1 cellular context compared by ENCODE assay signal in the genomic region with DNA sequence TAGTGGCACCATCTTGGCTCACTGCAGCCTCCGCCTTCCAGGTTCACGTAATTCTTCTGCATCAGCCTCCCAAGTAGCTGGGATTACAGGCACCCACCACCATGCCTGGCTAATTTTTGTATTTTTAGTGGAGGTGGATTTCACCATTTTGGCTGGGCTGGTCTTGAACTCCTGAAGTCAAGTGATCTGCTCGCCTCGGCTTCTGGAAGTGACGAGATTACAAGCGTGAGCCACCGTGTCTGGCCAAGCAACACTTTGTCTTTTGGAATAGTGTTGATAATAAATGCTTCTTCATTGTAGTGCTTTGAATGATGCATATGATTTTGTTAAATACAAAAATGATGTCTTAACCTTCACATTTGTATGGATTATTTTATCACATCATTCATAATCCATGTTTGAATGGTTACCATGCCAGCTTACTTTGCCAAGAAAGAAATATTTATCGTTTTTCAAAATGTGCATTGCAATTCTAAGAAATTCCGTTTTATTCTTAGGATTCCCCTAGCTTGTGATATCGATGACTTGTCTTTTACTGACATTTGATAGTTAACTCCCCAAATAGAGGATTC.
A peak's percentile ranks its signal among the peaks of the same experiment; 100 is the strongest.
TF ChIP-seq lines count a peak whose summit lies in the region.

No MANE protein-coding gene starts in this region.

TF ChIP-seq in K562, 482 proteins besides CTCF, POLR2A, EP300 and RAD21 (continued from another document and continues in another):
- TF ChIP-seq ZC3H8 (IDR thresholded peaks at IDR 0.05) (no peak), IFI16 (CRISPR knock-in tag; IDR thresholded peaks at IDR 0.05) (no peak), ADNP (tag; IDR thresholded peaks at IDR 0.05) (peak; percentile 75; the same call in 1 of the 2 replicates), TCF3 (CRISPR knock-in tag; IDR thresholded peaks at IDR 0.05) (0 out of 2 replicates have a peak, but pooled peaks have one; percentile 20), FOXM1 (IDR thresholded peaks at IDR 0.05; ENCODE audit: low read depth) (no peak), FOXM1 (CRISPR knock-in tag; IDR thresholded peaks at IDR 0.05; ENCODE audit: low read depth) (no peak), ZNF274 (IDR thresholded peaks at IDR 0.05; ENCODE audit: borderline replicate concordance, low read depth, low read length) (no peak), MECOM (CRISPR knock-in tag; IDR thresholded peaks at IDR 0.05) (peak; percentile 42), RCOR1 (IDR thresholded peaks at IDR 0.05; ENCODE audit: borderline replicate concordance in 1 of 2, low read depth in 2 of 2, low read length in 2 of 2) (no peak), HDGF (IDR thresholded peaks at IDR 0.05) (no peak), MCM7 (IDR thresholded peaks at IDR 0.05) (no peak), BACH1 (tag; IDR thresholded peaks at IDR 0.05) (no peak), CTBP1 (IDR thresholded peaks at IDR 0.05; ENCODE audit: borderline replicate concordance) (no peak), NFATC3 (IDR thresholded peaks at IDR 0.05) (no peak), ZNF436 (CRISPR knock-in tag; IDR thresholded peaks at IDR 0.05) (no peak), ZNF282 (CRISPR knock-in tag; IDR thresholded peaks at IDR 0.05) (no peak), EZH2 (IDR thresholded peaks at IDR 0.05; ENCODE audit: borderline replicate concordance, low read depth, low read length) (no peak), DIDO1 (tag; IDR thresholded peaks at IDR 0.05; ENCODE audit: low read depth) (no peak), HMG20B (CRISPR knock-in tag; IDR thresholded peaks at IDR 0.05) (no peak), KLF6 (CRISPR knock-in tag; IDR thresholded peaks at IDR 0.05; ENCODE audit: borderline replicate concordance) (no peak), TEAD2 (tag; IDR thresholded peaks at IDR 0.05) (no peak), PRMT5 (CRISPR knock-in tag; IDR thresholded peaks at IDR 0.05) (no peak), ZBTB17 (CRISPR knock-in tag; IDR thresholded peaks at IDR 0.05) (no peak), MCM5 (IDR thresholded peaks at IDR 0.05; ENCODE audit: low read depth) (no peak), KDM5B (IDR thresholded peaks at IDR 0.05; ENCODE audit: insufficient replicate concordance, low read depth, low read length) (no peak), KDM2B (CRISPR knock-in tag; IDR thresholded peaks at IDR 0.05) (no peak), ZNF586 (CRISPR knock-in tag; conservative IDR thresholded peaks at IDR 0.05) (no peak)
- TF ChIP-seq, protein P1, sequence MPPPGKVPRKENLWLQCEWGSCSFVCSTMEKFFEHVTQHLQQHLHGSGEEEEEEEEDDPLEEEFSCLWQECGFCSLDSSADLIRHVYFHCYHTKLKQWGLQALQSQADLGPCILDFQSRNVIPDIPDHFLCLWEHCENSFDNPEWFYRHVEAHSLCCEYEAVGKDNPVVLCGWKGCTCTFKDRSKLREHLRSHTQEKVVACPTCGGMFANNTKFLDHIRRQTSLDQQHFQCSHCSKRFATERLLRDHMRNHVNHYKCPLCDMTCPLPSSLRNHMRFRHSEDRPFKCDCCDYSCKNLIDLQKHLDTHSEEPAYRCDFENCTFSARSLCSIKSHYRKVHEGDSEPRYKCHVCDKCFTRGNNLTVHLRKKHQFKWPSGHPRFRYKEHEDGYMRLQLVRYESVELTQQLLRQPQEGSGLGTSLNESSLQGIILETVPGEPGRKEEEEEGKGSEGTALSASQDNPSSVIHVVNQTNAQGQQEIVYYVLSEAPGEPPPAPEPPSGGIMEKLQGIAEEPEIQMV (tag; conservative IDR thresholded peaks at IDR 0.05; ENCODE audit: low read depth), result no peak
- TF ChIP-seq, protein P2, sequence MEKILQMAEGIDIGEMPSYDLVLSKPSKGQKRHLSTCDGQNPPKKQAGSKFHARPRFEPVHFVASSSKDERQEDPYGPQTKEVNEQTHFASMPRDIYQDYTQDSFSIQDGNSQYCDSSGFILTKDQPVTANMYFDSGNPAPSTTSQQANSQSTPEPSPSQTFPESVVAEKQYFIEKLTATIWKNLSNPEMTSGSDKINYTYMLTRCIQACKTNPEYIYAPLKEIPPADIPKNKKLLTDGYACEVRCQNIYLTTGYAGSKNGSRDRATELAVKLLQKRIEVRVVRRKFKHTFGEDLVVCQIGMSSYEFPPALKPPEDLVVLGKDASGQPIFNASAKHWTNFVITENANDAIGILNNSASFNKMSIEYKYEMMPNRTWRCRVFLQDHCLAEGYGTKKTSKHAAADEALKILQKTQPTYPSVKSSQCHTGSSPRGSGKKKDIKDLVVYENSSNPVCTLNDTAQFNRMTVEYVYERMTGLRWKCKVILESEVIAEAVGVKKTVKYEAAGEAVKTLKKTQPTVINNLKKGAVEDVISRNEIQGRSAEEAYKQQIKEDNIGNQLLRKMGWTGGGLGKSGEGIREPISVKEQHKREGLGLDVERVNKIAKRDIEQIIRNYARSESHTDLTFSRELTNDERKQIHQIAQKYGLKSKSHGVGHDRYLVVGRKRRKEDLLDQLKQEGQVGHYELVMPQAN (IDR thresholded peaks at IDR 0.05; ENCODE audit: borderline replicate concordance), result 0 out of 2 replicates have a peak, but pooled peaks have one; percentile 11
- TF ChIP-seq, protein P3, sequence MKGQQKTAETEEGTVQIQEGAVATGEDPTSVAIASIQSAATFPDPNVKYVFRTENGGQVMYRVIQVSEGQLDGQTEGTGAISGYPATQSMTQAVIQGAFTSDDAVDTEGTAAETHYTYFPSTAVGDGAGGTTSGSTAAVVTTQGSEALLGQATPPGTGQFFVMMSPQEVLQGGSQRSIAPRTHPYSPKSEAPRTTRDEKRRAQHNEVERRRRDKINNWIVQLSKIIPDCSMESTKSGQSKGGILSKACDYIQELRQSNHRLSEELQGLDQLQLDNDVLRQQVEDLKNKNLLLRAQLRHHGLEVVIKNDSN (CRISPR knock-in tag; IDR thresholded peaks at IDR 0.05), result no peak
- TF ChIP-seq, protein P4, sequence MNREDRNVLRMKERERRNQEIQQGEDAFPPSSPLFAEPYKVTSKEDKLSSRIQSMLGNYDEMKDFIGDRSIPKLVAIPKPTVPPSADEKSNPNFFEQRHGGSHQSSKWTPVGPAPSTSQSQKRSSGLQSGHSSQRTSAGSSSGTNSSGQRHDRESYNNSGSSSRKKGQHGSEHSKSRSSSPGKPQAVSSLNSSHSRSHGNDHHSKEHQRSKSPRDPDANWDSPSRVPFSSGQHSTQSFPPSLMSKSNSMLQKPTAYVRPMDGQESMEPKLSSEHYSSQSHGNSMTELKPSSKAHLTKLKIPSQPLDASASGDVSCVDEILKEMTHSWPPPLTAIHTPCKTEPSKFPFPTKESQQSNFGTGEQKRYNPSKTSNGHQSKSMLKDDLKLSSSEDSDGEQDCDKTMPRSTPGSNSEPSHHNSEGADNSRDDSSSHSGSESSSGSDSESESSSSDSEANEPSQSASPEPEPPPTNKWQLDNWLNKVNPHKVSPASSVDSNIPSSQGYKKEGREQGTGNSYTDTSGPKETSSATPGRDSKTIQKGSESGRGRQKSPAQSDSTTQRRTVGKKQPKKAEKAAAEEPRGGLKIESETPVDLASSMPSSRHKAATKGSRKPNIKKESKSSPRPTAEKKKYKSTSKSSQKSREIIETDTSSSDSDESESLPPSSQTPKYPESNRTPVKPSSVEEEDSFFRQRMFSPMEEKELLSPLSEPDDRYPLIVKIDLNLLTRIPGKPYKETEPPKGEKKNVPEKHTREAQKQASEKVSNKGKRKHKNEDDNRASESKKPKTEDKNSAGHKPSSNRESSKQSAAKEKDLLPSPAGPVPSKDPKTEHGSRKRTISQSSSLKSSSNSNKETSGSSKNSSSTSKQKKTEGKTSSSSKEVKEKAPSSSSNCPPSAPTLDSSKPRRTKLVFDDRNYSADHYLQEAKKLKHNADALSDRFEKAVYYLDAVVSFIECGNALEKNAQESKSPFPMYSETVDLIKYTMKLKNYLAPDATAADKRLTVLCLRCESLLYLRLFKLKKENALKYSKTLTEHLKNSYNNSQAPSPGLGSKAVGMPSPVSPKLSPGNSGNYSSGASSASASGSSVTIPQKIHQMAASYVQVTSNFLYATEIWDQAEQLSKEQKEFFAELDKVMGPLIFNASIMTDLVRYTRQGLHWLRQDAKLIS (CRISPR knock-in tag; IDR thresholded peaks at IDR 0.05), result peak; percentile 24; the same call in 1 of the 2 replicates
- TF ChIP-seq, protein P5, sequence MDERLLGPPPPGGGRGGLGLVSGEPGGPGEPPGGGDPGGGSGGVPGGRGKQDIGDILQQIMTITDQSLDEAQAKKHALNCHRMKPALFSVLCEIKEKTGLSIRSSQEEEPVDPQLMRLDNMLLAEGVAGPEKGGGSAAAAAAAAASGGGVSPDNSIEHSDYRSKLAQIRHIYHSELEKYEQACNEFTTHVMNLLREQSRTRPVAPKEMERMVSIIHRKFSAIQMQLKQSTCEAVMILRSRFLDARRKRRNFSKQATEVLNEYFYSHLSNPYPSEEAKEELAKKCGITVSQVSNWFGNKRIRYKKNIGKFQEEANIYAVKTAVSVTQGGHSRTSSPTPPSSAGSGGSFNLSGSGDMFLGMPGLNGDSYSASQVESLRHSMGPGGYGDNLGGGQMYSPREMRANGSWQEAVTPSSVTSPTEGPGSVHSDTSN (CRISPR knock-in tag; IDR thresholded peaks at IDR 0.05; ENCODE audit: low read depth), result no peak
- TF ChIP-seq, protein P5 (tag; conservative IDR thresholded peaks at IDR 0.05; ENCODE audit: low read depth), result no peak
- TF ChIP-seq, protein P6, sequence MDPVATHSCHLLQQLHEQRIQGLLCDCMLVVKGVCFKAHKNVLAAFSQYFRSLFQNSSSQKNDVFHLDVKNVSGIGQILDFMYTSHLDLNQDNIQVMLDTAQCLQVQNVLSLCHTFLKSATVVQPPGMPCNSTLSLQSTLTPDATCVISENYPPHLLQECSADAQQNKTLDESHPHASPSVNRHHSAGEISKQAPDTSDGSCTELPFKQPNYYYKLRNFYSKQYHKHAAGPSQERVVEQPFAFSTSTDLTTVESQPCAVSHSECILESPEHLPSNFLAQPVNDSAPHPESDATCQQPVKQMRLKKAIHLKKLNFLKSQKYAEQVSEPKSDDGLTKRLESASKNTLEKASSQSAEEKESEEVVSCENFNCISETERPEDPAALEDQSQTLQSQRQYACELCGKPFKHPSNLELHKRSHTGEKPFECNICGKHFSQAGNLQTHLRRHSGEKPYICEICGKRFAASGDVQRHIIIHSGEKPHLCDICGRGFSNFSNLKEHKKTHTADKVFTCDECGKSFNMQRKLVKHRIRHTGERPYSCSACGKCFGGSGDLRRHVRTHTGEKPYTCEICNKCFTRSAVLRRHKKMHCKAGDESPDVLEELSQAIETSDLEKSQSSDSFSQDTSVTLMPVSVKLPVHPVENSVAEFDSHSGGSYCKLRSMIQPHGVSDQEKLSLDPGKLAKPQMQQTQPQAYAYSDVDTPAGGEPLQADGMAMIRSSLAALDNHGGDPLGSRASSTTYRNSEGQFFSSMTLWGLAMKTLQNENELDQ (CRISPR knock-in tag; IDR thresholded peaks at IDR 0.05; ENCODE audit: borderline replicate concordance), result no peak
- TF ChIP-seq, protein P7, sequence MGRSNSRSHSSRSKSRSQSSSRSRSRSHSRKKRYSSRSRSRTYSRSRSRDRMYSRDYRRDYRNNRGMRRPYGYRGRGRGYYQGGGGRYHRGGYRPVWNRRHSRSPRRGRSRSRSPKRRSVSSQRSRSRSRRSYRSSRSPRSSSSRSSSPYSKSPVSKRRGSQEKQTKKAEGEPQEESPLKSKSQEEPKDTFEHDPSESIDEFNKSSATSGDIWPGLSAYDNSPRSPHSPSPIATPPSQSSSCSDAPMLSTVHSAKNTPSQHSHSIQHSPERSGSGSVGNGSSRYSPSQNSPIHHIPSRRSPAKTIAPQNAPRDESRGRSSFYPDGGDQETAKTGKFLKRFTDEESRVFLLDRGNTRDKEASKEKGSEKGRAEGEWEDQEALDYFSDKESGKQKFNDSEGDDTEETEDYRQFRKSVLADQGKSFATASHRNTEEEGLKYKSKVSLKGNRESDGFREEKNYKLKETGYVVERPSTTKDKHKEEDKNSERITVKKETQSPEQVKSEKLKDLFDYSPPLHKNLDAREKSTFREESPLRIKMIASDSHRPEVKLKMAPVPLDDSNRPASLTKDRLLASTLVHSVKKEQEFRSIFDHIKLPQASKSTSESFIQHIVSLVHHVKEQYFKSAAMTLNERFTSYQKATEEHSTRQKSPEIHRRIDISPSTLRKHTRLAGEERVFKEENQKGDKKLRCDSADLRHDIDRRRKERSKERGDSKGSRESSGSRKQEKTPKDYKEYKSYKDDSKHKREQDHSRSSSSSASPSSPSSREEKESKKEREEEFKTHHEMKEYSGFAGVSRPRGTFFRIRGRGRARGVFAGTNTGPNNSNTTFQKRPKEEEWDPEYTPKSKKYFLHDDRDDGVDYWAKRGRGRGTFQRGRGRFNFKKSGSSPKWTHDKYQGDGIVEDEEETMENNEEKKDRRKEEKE (IDR thresholded peaks at IDR 0.05; ENCODE audit: borderline replicate concordance in 1 of 2, control insufficient read depth in 1 of 2, low read depth in 2 of 2, low read length in 1 of 2), result no peak
- TF ChIP-seq, protein P8, sequence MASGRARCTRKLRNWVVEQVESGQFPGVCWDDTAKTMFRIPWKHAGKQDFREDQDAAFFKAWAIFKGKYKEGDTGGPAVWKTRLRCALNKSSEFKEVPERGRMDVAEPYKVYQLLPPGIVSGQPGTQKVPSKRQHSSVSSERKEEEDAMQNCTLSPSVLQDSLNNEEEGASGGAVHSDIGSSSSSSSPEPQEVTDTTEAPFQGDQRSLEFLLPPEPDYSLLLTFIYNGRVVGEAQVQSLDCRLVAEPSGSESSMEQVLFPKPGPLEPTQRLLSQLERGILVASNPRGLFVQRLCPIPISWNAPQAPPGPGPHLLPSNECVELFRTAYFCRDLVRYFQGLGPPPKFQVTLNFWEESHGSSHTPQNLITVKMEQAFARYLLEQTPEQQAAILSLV (tag; IDR thresholded peaks at IDR 0.05), result no peak
